In the genomic region with DNA sequence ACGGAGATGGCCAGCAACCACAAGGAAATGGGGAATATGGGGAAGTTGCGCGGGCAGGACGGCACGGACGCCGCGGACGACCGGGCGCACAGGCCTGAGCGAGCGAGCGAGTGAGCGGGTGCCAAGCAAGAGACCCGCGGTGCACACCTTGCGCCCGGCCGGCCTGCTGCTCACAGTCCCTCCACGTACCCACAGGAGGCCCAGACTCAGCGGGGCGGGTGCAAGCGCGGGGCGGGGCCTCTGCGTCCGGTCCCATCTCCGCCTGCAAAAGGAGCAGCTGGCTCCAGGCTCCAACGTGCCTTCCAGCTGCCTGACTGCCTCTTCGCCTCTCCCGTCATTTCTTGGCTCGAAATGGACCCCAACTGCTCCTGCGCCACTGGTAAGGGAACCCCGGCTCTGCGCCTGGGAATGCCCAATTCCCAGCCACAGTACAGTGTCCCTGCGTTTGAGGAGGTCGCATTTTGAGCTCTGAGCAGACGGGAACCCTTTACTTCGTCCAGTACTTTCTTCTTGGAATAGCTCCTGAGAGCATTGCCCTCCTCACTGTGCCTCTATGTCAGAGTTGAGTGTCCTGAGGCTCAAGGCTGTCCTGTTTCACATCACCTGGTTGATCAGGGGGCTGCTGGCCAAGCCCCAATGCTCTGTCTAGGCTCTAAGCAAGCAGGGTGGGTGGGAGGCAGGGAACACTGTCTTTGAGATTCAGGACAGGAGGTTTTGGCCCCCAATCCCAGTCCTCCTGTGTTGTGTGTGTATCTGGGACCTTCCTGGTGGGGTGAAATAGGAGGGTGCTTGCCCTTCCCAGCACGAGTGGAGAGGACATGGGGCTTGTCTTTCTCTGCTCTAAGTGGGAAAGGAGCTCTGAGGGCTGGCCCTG, we compare ENCODE assay signal across 9 cellular contexts. TPM values are rescaled to one million over a fixed set of nuclear protein-coding genes. Genes with fewer than 3 reads are reported as not detected.
DNase-seq lines count a peak whose midpoint lies in the region; ATAC-seq and TF ChIP-seq lines count a peak whose summit lies in the region.
"Had no signal": no experiment of that assay in that cellular context is flagged by ENCODE, and none has a peak within 500 bp of the region (broad histone marks: within the 10 kb centered on the region; RNA-seq: fewer than 3 reads in every experiment).

No MANE protein-coding gene starts in this region.

- no peak for TF ChIP-seq CTCF in psoas muscle (IDR thresholded peaks at IDR 0.05)

- peaks cover 7% of the 10 kb centered on the region for H3K4me1 ChIP-seq in psoas muscle
- H3K4me1 ChIP-seq: BLaER1 had no signal

- peaks cover 45% of the 10 kb centered on the region for H3K4me1 Mint-ChIP-seq in activated CD4-positive, alpha-beta T cell treated with anti-CD3 and anti-CD28 coated beads for 36 hours

- intact Hi-C loops in activated CD4-positive, alpha-beta T cell treated with anti-CD3 and anti-CD28 coated beads for 36 hours (cut with DNase I, micrococcal nuclease), result loop anchor here in 1 of 2 experiments (10.0 kb wide), 1 partner anchor 567 kb away; the partner anchor contains the start of genes PSME3IP1 and RSPRY1
- intact Hi-C loops in left ventricle myocardium superior (cut with micrococcal nuclease), result no loop called here
- intact Hi-C loops in psoas muscle (cut with DNase I), result no loop called here

- no peaks in the 10 kb centered on the region for H3K36me3 ChIP-seq in psoas muscle (ENCODE audit: insufficient read depth in 1 of 2, low read depth in 1 of 2)
- H3K36me3 ChIP-seq: BLaER1 had no signal

- peaks cover 11% of the 10 kb centered on the region for H3K27me3 Mint-ChIP-seq in activated CD4-positive, alpha-beta T cell treated with anti-CD3 and anti-CD28 coated beads for 36 hours

- 2 to 4% (median 3%) methylated on average over 27 to 40 of the region's 41 CpGs for WGBS in adipose tissue, 3 donors
- 2 to 3% (median 3%) methylated on average over 30 to 41 of the region's 41 CpGs for WGBS in psoas muscle, 3 donors

- H3K27me3 ChIP-seq in psoas muscle (ENCODE audit: insufficient read depth in 3 of 3, low read length in 2 of 3), result no peaks in the 10 kb centered on the region

- peak; percentile 83 for DNase-seq in activated CD4-positive, alpha-beta T cell treated with anti-CD3 and anti-CD28 coated beads for 36 hours
- no peak for DNase-seq in activated CD4-positive, alpha-beta T cell treated with anti-CD3 and anti-CD28 coated beads for 4 hours
- DNase-seq in left ventricle myocardium superior (peak; percentile 92), psoas muscle (peak; percentile 89 to 91), NCI-H1436 treated with DMSO at 0.1 percent for 48 hours (lab: John Stamatoyannopoulos, UW) (no peak)

- no peaks in the 10 kb centered on the region for H3K9me3 ChIP-seq in psoas muscle
- H3K9me3 ChIP-seq: BLaER1 had no signal

- peak; percentile 69 for ATAC-seq in activated CD4-positive, alpha-beta T cell treated with anti-CD3 and anti-CD28 coated beads for 36 hours
- peak; percentile 96 for ATAC-seq in left ventricle myocardium superior
- peak; percentile 91 to 96 (median 94) for ATAC-seq in psoas muscle
- no peak for ATAC-seq in GM19035 (IDR thresholded peaks at IDR 0.05; ENCODE audit: unreplicated experiment)
- no peak for ATAC-seq in HG03196 (IDR thresholded peaks at IDR 0.05; ENCODE audit: unreplicated experiment)

- H3K36me3 Mint-ChIP-seq in activated CD4-positive, alpha-beta T cell treated with anti-CD3 and anti-CD28 coated beads for 36 hours (ENCODE audit: low read depth), result no peaks in the 10 kb centered on the region

- POLR2A ChIA-PET in activated CD4-positive, alpha-beta T cell treated with anti-CD3 and anti-CD28 coated beads for 36 hours (lab: Charles Lee), result interaction anchor here (0.6 to 1.6 kb wide), 5 partner anchors 8 to 98 kb away, joined by 3 to 5 read pairs (median 4); partner anchors contain the start of genes MT1E and MT2A

- peak overlapping the region; percentile 64 for H3K4me3 ChIP-seq in psoas muscle
- H3K4me3 ChIP-seq: BLaER1 had no signal

- H3K27ac Mint-ChIP-seq in activated CD4-positive, alpha-beta T cell treated with anti-CD3 and anti-CD28 coated beads for 36 hours, result no peak overlapping the region

- H3K4me3 Mint-ChIP-seq in activated CD4-positive, alpha-beta T cell treated with anti-CD3 and anti-CD28 coated beads for 36 hours, result peak overlapping the region; percentile 61

- H3K27ac ChIP-seq in adipose tissue (ENCODE audit: low read depth, low read length) (peak overlapping the region; percentile 77), psoas muscle (peak overlapping the region; percentile 75)
- H3K27ac ChIP-seq: BLaER1 had no signal

- CTCF ChIA-PET in activated CD4-positive, alpha-beta T cell treated with anti-CD3 and anti-CD28 coated beads for 36 hours (lab: Charles Lee), result interaction anchor here (0.7 to 1.2 kb wide), 5 partner anchors 8 to 84 kb away, joined by 3 to 4 read pairs (median 3); partner anchors contain the start of gene MT2A

- H3K9me3 Mint-ChIP-seq in activated CD4-positive, alpha-beta T cell treated with anti-CD3 and anti-CD28 coated beads for 36 hours (ENCODE audit: low read depth), result no peaks in the 10 kb centered on the region

RNA-seq across cellular contexts. Expression of gene MT1E, which starts 8.1 kb away (rescaled TPM):
- 100 to 1,000 TPM in 1 of 2 experiments, 10 to 100 TPM in 1; 61.1 to 108 TPM for total RNA-seq in activated CD4-positive, alpha-beta T cell treated with anti-CD3 and anti-CD28 coated beads for 36 hours
- 1,000 to 10,000 TPM in 2 of 3 donors, 100 to 1,000 TPM in 1; 256 to 2,506 (median 1,432) TPM for polyA plus RNA-seq in adipose tissue
- 123 TPM for total RNA-seq in left ventricle myocardium superior
- 100 to 1,000 TPM in 2 of 4 donors, 10 to 100 TPM in 2; 44.1 to 669 (median 256) TPM for total RNA-seq in psoas muscle
- polyA plus RNA-seq in psoas muscle, result 100 to 1,000 TPM; 122 to 556 (median 477) TPM

RNA-seq across cellular contexts. Expression of gene MT2A, which starts 9.1 kb away (rescaled TPM):
- total RNA-seq in activated CD4-positive, alpha-beta T cell treated with anti-CD3 and anti-CD28 coated beads for 36 hours, result 100 to 1,000 TPM; 114 to 380 TPM
- polyA plus RNA-seq in adipose tissue (1,000 to 10,000 TPM in 2 of 3 donors, 100 to 1,000 TPM in 1; 558 to 7,150 (median 3,647) TPM), psoas muscle (over 10,000 TPM in 1 of 3 donors, 1,000 to 10,000 TPM in 2; 1,603 to 11,565 (median 3,170) TPM)
- total RNA-seq in left ventricle myocardium superior (86.3 TPM), psoas muscle (1,000 to 10,000 TPM in 3 of 4 donors, 100 to 1,000 TPM in 1; 342 to 5,614 (median 2,291) TPM)

RNA-seq across cellular contexts. Expression of gene MT1M, which starts 15.0 kb away (rescaled TPM):
- total RNA-seq in activated CD4-positive, alpha-beta T cell treated with anti-CD3 and anti-CD28 coated beads for 36 hours, result not detected
- polyA plus RNA-seq in adipose tissue (1,000 to 10,000 TPM in 1 of 3 donors, 100 to 1,000 TPM in 2; 108 to 1,265 (median 551) TPM), psoas muscle (100 to 1,000 TPM in 2 of 3 donors, 10 to 100 TPM in 1; 21.8 to 569 (median 300) TPM)
- total RNA-seq in left ventricle myocardium superior (6.8 TPM), psoas muscle (100 to 1,000 TPM in 1 of 4 donors, 10 to 100 TPM in 1, 1 to 10 TPM in 2; 1.4 to 288 (median 12.8) TPM)

RNA-seq across cellular contexts. Expression of gene MT1A, which starts 21.0 kb away (rescaled TPM):
- 1 to 10 TPM in 1 of 2 experiments, under 1 TPM in 1; 0.74 to 1.1 TPM for total RNA-seq in activated CD4-positive, alpha-beta T cell treated with anti-CD3 and anti-CD28 coated beads for 36 hours
- polyA plus RNA-seq in adipose tissue (1,000 to 10,000 TPM in 2 of 3 donors, 100 to 1,000 TPM in 1; 259 to 2,112 (median 1,254) TPM), psoas muscle (1,000 to 10,000 TPM in 2 of 3 donors, 100 to 1,000 TPM in 1; 128 to 4,396 (median 1,331) TPM)
- total RNA-seq in left ventricle myocardium superior (2.3 TPM), psoas muscle (1,000 to 10,000 TPM in 1 of 4 donors, 10 to 100 TPM in 1, 1 to 10 TPM in 2; 4.0 to 1,028 (median 22.4) TPM)

RNA-seq across cellular contexts. Expression of gene MT3, which starts 28.1 kb away (rescaled TPM):
- total RNA-seq in activated CD4-positive, alpha-beta T cell treated with anti-CD3 and anti-CD28 coated beads for 36 hours, result 10 to 100 TPM; 10.6 to 27.0 TPM
- 1 to 10 TPM in 2 of 3 donors, under 1 TPM in 1; 0.91 to 2.7 (median 1.8) TPM for polyA plus RNA-seq in adipose tissue
- 3.8 TPM for total RNA-seq in left ventricle myocardium superior
- total RNA-seq in psoas muscle, result 10 to 100 TPM in 1 of 4 donors, 1 to 10 TPM in 1, under 1 TPM in 1, not detected in 1; 0.57 to 10.5 (median 5.9) TPM
- polyA plus RNA-seq in psoas muscle, result 1 to 10 TPM in 2 of 3 donors, under 1 TPM in 1; 0.80 to 7.3 (median 2.5) TPM

Comparison
In these comparisons a context has a peak if more than half of its experiments do, and no peak if none do; other contexts are left out.
1. DNase-seq: peak in activated CD4-positive, alpha-beta T cell treated with anti-CD3 and anti-CD28 coated beads for 36 hours (single experiment), left ventricle myocardium superior (single experiment) and psoas muscle (2 of 2); none in activated CD4-positive, alpha-beta T cell treated with anti-CD3 and anti-CD28 coated beads for 4 hours (0 of 2) and NCI-H1436 treated with DMSO at 0.1 percent for 48 hours (single experiment).
2. ATAC-seq: peak in activated CD4-positive, alpha-beta T cell treated with anti-CD3 and anti-CD28 coated beads for 36 hours (single experiment), left ventricle myocardium superior (single experiment) and psoas muscle (4 of 4); none in GM19035 (single experiment) and HG03196 (single experiment).